In genomic region chr6:113995632-113996031, GRCh38 we compare ENCODE assay signal across 9 cellular contexts. TPM values are rescaled to one million over a fixed set of nuclear protein-coding genes. Genes with fewer than 3 reads are reported as not detected.
DNase-seq lines count a peak whose midpoint lies in the region; ATAC-seq and TF ChIP-seq lines count a peak whose summit lies in the region.
"Had no signal": no experiment of that assay in that cellular context is flagged by ENCODE, and none has a peak within 500 bp of the region (broad histone marks: within the 10 kb centered on the region; RNA-seq: fewer than 3 reads in every experiment).

No MANE protein-coding gene starts in this region.

- peak; percentile 40 for TF ChIP-seq CTCF in BE2C (IDR thresholded peaks at IDR 0.05; ENCODE audit: low read depth, low read length)
- no peak for TF ChIP-seq CTCF in type B pancreatic cell (conservative IDR thresholded peaks at IDR 0.05)

- H3K9me3 ChIP-seq in BE2C, result no peaks in the 10 kb centered on the region

- no peaks in the 10 kb centered on the region for H3K27me3 Mint-ChIP-seq in type B pancreatic cell
- peaks cover 20 to 58% of the 10 kb centered on the region in 2 donors for H3K27me3 Mint-ChIP-seq in effector memory CD8-positive, alpha-beta T cell

- no peak for ATAC-seq in effector memory CD8-positive, alpha-beta T cell (replicated peaks)
- no peak for ATAC-seq in HG03175 (IDR thresholded peaks at IDR 0.05; ENCODE audit: unreplicated experiment)

- peak overlapping the region; percentile 53 for H3K4me3 Mint-ChIP-seq in type B pancreatic cell
- H3K4me3 Mint-ChIP-seq in effector memory CD8-positive, alpha-beta T cell, result no peak overlapping the region
- H3K4me3 Mint-ChIP-seq: activated naive CD8-positive, alpha-beta T cell had no signal

- H3K27ac Mint-ChIP-seq in type B pancreatic cell, result peak overlapping the region; percentile 86
- no peak overlapping the region for H3K27ac Mint-ChIP-seq in effector memory CD8-positive, alpha-beta T cell
- H3K27ac Mint-ChIP-seq: activated naive CD8-positive, alpha-beta T cell had no signal

- H3K36me3 Mint-ChIP-seq in type B pancreatic cell, result peaks cover 15% of the 10 kb centered on the region
- no peaks in the 10 kb centered on the region for H3K36me3 Mint-ChIP-seq in effector memory CD8-positive, alpha-beta T cell (ENCODE audit: insufficient read depth)
- H3K36me3 Mint-ChIP-seq: activated naive CD8-positive, alpha-beta T cell had no signal

- no peaks in the 10 kb centered on the region for H3K36me3 ChIP-seq in BE2C

- DNase-seq in BE2C (peak; percentile 72), NCI-H1092 treated with DMSO at 0.1 percent for 48 hours (lab: John Stamatoyannopoulos, UW) (peak; percentile 70), amniotic epithelial cell (ENCODE audit: low read depth) (peak; percentile 85), inferior parietal cortex (ENCODE audit: extremely low spot score) (peak; percentile 80), type B pancreatic cell (ENCODE audit: extremely low spot score, unreplicated experiment) (no peak), GM19240 (ENCODE audit: insufficient read length, low spot score) (no peak)
- no peak for DNase-seq in effector memory CD8-positive, alpha-beta T cell

- H3K9me3 Mint-ChIP-seq in type B pancreatic cell, result peaks cover 3% of the 10 kb centered on the region
- no peaks in the 10 kb centered on the region for H3K9me3 Mint-ChIP-seq in effector memory CD8-positive, alpha-beta T cell

- no peak overlapping the region; the same call in 1 of the 2 replicates for H3K4me3 ChIP-seq in BE2C (ENCODE audit: low read depth, low read length)

- peaks cover 13% of the 10 kb centered on the region for H3K4me1 Mint-ChIP-seq in type B pancreatic cell (ENCODE audit: unreplicated experiment)
- no peaks in the 10 kb centered on the region for H3K4me1 Mint-ChIP-seq in effector memory CD8-positive, alpha-beta T cell (ENCODE audit: low read depth in 2 of 2)

- peaks cover 5% of the 10 kb centered on the region for H3K4me1 ChIP-seq in BE2C

- no peaks in the 10 kb centered on the region for H3K27me3 ChIP-seq in BE2C

RNA-seq across cellular contexts. Expression of gene HDAC2, which starts 24.7 kb away (rescaled TPM):
- polyA plus RNA-seq in BE2C (2012; ENCODE audit: insufficient read depth, insufficient read length, low read depth), result 157 TPM
- 193 and 232 TPM in 2 replicates for total RNA-seq in type B pancreatic cell (ENCODE audit: low replicate concordance)

Comparison
In these comparisons a context has a peak if more than half of its experiments do, and no peak if none do; other contexts are left out.
1. DNase-seq: peak in BE2C (single experiment), NCI-H1092 treated with DMSO at 0.1 percent for 48 hours (single experiment), amniotic epithelial cell (single experiment) and inferior parietal cortex (single experiment); none in type B pancreatic cell (single experiment), effector memory CD8-positive, alpha-beta T cell (0 of 3) and GM19240 (single experiment).